ENCODE assay signal across 29 cellular contexts in the genomic region with DNA sequence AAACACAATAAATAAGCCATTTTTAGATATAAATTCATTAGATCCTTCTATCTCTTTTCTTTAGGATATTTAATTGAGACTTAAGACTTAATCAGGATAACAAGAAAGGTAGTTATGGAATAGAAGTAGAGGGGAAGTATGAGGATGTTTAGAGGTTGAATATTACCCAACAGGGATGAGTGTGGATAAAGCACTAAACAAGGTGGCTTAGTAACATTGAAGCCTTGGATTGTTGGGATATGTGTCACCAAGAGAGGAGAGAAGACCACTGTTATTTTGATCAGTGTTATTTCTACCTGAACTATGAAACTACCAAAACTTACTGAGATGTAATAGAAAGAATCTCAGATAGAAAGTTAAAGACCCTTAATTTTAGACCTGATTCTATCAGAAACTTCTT.
"Had no signal": no experiment of that assay in that cellular context is flagged by ENCODE, and none has a peak within 500 bp of the region (broad histone marks: within the 10 kb centered on the region; RNA-seq: fewer than 3 reads in every experiment).

No MANE protein-coding gene starts in this region.

- H3K4me3 Mint-ChIP-seq: dendritic cell treated with granulocyte-macrophage colony-stimulating factor and Interleukin-4, amounts not matched to agents 40 ng/mL and 50 ng/mL, for 4 days; effector memory CD8-positive, alpha-beta T cell; endodermal cell had no signal

- H3K9me3 Mint-ChIP-seq: dendritic cell treated with granulocyte-macrophage colony-stimulating factor and Interleukin-4, amounts not matched to agents 40 ng/mL and 50 ng/mL, for 4 days; endodermal cell had no signal

- FAIRE-seq: colon, endometrium, endothelial cell of umbilical vein, frontal cortex had no signal

- H3K27me3 Mint-ChIP-seq: dendritic cell treated with granulocyte-macrophage colony-stimulating factor and Interleukin-4, amounts not matched to agents 40 ng/mL and 50 ng/mL, for 4 days; effector memory CD8-positive, alpha-beta T cell had no signal

- H3K27me3 ChIP-seq: colonic mucosa, dorsolateral prefrontal cortex, esophagus muscularis mucosa, esophagus squamous epithelium, foreskin keratinocyte, gastrocnemius medialis, gastroesophageal sphincter, heart left ventricle, heart right ventricle had no signal

- H3K27ac ChIP-seq: colonic mucosa, coronary artery, dorsolateral prefrontal cortex, epithelial cell of prostate, esophagus muscularis mucosa, esophagus squamous epithelium, foreskin keratinocyte, gastrocnemius medialis, gastroesophageal sphincter, heart left ventricle, heart right ventricle had no signal

- H3K4me1 ChIP-seq: colonic mucosa, esophagus squamous epithelium, foreskin keratinocyte, gastrocnemius medialis, gastroesophageal sphincter, heart left ventricle, heart right ventricle had no signal

- H3K27ac Mint-ChIP-seq: dendritic cell treated with granulocyte-macrophage colony-stimulating factor and Interleukin-4, amounts not matched to agents 40 ng/mL and 50 ng/mL, for 4 days; effector memory CD8-positive, alpha-beta T cell; endodermal cell had no signal

- ATAC-seq: effector memory CD8-positive, alpha-beta T cell; esophagus mucosa; foreskin keratinocyte; gastrocnemius medialis; gastroesophageal sphincter; heart left ventricle; heart right ventricle had no signal

- H3K36me3 ChIP-seq: colonic mucosa, esophagus muscularis mucosa, esophagus squamous epithelium, gastrocnemius medialis, gastroesophageal sphincter, heart left ventricle, heart right ventricle had no signal

- H3K4me3 ChIP-seq: colonic mucosa, coronary artery, dorsolateral prefrontal cortex, esophagus muscularis mucosa, esophagus squamous epithelium, gastrocnemius medialis, gastroesophageal sphincter, heart left ventricle, heart right ventricle had no signal

- DNase-seq: colonic mucosa; cortex of kidney; dermis blood vessel endothelial cell; dorsolateral prefrontal cortex; effector CD4-positive, alpha-beta T cell; effector CD8-positive, alpha-beta T cell; effector memory CD4-positive, alpha-beta T cell; effector memory CD8-positive, alpha-beta T cell; endodermal cell; erythroblast; esophagus squamous epithelium; foreskin fibroblast; foreskin keratinocyte; foreskin melanocyte; gastrocnemius medialis; glutamatergic neuron; head of caudate nucleus; heart left ventricle; heart right ventricle had no signal

- H3K9me3 ChIP-seq: colonic mucosa, esophagus muscularis mucosa, esophagus squamous epithelium, gastrocnemius medialis, gastroesophageal sphincter, heart left ventricle, heart right ventricle had no signal

- H3K4me1 Mint-ChIP-seq: endodermal cell had no signal
